ENCODE assay signal across 8 cellular contexts in the genomic region with DNA sequence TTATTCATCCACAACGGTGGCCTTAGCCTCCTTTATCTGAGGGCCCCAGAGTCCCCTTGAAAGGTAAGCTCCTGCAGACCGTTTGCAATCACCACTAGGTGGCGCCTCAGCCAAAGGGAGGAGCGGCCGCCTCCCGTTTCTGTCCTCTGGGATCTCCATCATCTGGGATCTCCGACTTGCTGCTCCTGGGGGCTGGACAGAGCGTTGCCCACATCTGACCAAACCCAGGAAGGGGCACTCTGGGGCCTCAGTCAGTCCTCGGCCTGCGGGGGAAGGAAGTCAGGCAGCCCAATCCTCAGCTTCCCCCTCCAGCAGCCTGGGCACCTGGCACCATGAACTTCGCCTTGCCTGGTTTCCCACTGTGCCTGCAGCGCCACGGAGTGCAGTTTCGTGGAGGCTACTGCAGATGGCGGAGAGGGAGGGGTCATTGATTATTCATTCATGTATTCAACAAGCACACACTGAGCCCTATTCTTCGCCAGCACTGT. TPM values are rescaled to one million over a fixed set of nuclear protein-coding genes. Genes with fewer than 3 reads are reported as not detected.
DNase-seq lines count a peak whose midpoint lies in the region; ATAC-seq and TF ChIP-seq lines count a peak whose summit lies in the region.

No MANE protein-coding gene starts in this region.

- peak overlapping the region; percentile 64 for H3K27ac ChIP-seq in layer of hippocampus (ENCODE audit: low read depth, low read length)

- H3K4me3 ChIP-seq in WI38 (ENCODE audit: low read depth, low read length) (no peak overlapping the region), cardiac fibroblast (replicated peaks in 1 of 2; ENCODE audit: low read depth in 2 of 2, low read length in 2 of 2) (no peak overlapping the region)

- ATAC-seq in HG03378 (IDR thresholded peaks at IDR 0.05; ENCODE audit: unreplicated experiment), result no peak

- peak; percentile 59 for DNase-seq in A172 (ENCODE audit: low spot score)
- DNase-seq in NCI-H2081 (lab: John Stamatoyannopoulos, UW), result peak; percentile 81 to 84
- DNase-seq in cardiac fibroblast (ENCODE audit: low read depth in 2 of 2), result peak; percentile 78 to 81
- peak; percentile 44 to 63 for DNase-seq in stimulated activated CD4-positive, alpha-beta T cell treated with anti-CD3 and anti-CD28 coated beads, Interleukin-4, amount 100 ng/mL, for 4 hours

- no peaks in the 10 kb centered on the region for H3K27me3 ChIP-seq in layer of hippocampus (ENCODE audit: control insufficient read depth, insufficient read depth, low read length)

- peak; percentile 89 for TF ChIP-seq CTCF in GM12873 (IDR thresholded peaks at IDR 0.05; ENCODE audit: insufficient read depth, low read depth, low read length, missing control alignments)
- peak; percentile 90 for TF ChIP-seq CTCF in WI38 (IDR thresholded peaks at IDR 0.05; ENCODE audit: low read depth, low read length)
- peak; percentile 91 for TF ChIP-seq CTCF in cardiac fibroblast (IDR thresholded peaks at IDR 0.05; ENCODE audit: low read depth, low read length)

RNA-seq across cellular contexts. Expression of a gene that starts 23.5 kb away (rescaled TPM):
- 15.0 and 23.7 TPM in 2 replicates for total RNA-seq in A172 (2014; rRNA removed; shearing (Covaris generic))
